Comparison of ENCODE assay signal across 1 cellular context in genomic region chr11:10728154-10728553, GRCh38.
TF ChIP-seq lines count a peak whose summit lies in the region.

No MANE protein-coding gene starts in this region.

TF ChIP-seq in H1, 55 proteins besides CTCF, POLR2A, EP300 and RAD21:
- TF ChIP-seq EZH2 (IDR thresholded peaks at IDR 0.05; ENCODE audit: low read depth, low read length, severe bottlenecking) (no peak), RXRA (IDR thresholded peaks at IDR 0.05; ENCODE audit: insufficient read depth, low read depth, low read length) (no peak), CBX8 (IDR thresholded peaks at IDR 0.05; ENCODE audit: borderline replicate concordance, low read depth, low read length) (no peak), USF2 (IDR thresholded peaks at IDR 0.05; ENCODE audit: low read length) (no peak), CBX5 (IDR thresholded peaks at IDR 0.05; ENCODE audit: low read depth, low read length) (no peak), CHD1 (IDR thresholded peaks at IDR 0.05; ENCODE audit: low read depth, low read length) (no peak), TBP (IDR thresholded peaks at IDR 0.05; ENCODE audit: low read depth, low read length) (no peak), BACH1 (IDR thresholded peaks at IDR 0.05; ENCODE audit: low read length) (no peak), NRF1 (IDR thresholded peaks at IDR 0.05; ENCODE audit: low read depth, low read length) (no peak), SP4 (IDR thresholded peaks at IDR 0.05; ENCODE audit: low read length) (no peak), MAFK (IDR thresholded peaks at IDR 0.05; ENCODE audit: low read depth, low read length) (no peak), RNF2 (IDR thresholded peaks at IDR 0.05; ENCODE audit: borderline replicate concordance, low read depth, low read length, missing control alignments, poor library complexity, severe bottlenecking) (no peak), POU5F1 (IDR thresholded peaks at IDR 0.05; ENCODE audit: low read depth, low read length) (no peak), HDAC6 (IDR thresholded peaks at IDR 0.05; ENCODE audit: low read depth, low read length) (no peak), SIN3A (conservative IDR thresholded peaks at IDR 0.05 in 1 of 2, IDR thresholded peaks at IDR 0.05 in 1 of 2; ENCODE audit: low read depth in 1 of 2, low read length in 2 of 2) (no peak)
